In the genomic region with DNA sequence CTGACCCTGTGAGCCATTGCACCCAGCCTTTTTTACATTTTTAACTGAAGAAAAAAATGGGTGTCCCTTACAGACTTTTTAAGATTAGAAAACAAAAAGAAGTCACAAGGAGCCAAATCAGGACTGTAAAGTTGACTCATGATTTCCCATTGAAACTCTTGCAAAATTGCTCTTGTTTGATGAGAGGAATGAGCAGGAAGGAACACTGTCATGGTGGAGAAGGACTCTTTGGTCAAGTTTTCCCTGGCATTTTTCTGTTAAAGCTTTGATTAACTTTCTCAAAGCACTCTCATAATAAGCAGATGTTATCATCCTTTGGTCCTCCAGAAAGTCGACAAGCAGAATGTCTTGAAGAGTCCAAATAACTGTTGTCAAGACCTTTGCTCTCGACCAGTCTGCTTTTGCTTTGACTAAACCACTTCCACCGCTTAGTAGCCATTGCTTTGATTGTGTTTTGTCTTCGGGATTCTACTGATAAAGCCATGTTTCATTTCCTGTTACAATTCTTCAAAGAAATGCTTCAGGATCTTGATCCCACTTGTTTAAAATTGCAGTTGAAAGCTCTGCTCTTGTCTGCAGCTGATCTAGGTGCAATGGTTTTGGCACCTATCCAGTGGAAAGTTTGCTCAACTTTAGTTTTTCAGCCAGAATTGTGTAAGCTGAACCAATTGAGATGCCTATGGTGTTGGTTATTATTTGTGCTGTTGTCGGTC, we compare ENCODE assay signal across 1 cellular context.
TF ChIP-seq lines count a peak whose summit lies in the region.

No MANE protein-coding gene starts in this region.

TF ChIP-seq in K562, 482 proteins besides CTCF, POLR2A, EP300 and RAD21:
- TF ChIP-seq BCL6 (CRISPR knock-in tag; IDR thresholded peaks at IDR 0.05) (no peak), CEBPG (CRISPR knock-in tag; IDR thresholded peaks at IDR 0.05) (no peak), CEBPG (tag; conservative IDR thresholded peaks at IDR 0.05 in 1 of 2, IDR thresholded peaks at IDR 0.05 in 1 of 2) (peak in 1 of 2 experiments; percentile 50; a peak in 2 of 4 replicates), SMAD4 (CRISPR knock-in tag; conservative IDR thresholded peaks at IDR 0.05) (peak; percentile 93), KDM1A (IDR thresholded peaks at IDR 0.05) (peak; percentile 55 to 62), RFX1 (IDR thresholded peaks at IDR 0.05) (no peak), HMG20B (CRISPR knock-in tag; IDR thresholded peaks at IDR 0.05) (no peak), CBFA2T3 (IDR thresholded peaks at IDR 0.05) (0 out of 2 replicates have a peak, but pooled peaks have one; percentile 6), NFIC (IDR thresholded peaks at IDR 0.05) (peak; percentile 73), PCBP2 (IDR thresholded peaks at IDR 0.05; ENCODE audit: low read depth, low read length, poor library complexity, severe bottlenecking) (no peak), MYC (IDR thresholded peaks at IDR 0.05; ENCODE audit: low read depth, low read length) (no peak), MYC (CRISPR knock-in tag; IDR thresholded peaks at IDR 0.05; ENCODE audit: borderline replicate concordance, low read depth) (no peak), ZNF347 (CRISPR knock-in tag; IDR thresholded peaks at IDR 0.05; ENCODE audit: low read depth) (no peak), NR1H2 (CRISPR knock-in tag; IDR thresholded peaks at IDR 0.05) (no peak), RCOR1 (IDR thresholded peaks at IDR 0.05; ENCODE audit: borderline replicate concordance in 1 of 2, low read depth in 2 of 2, low read length in 2 of 2) (0 out of 4 replicates have a peak, but pooled peaks of 1 of the 2 experiments have one; percentile 14), KDM5B (IDR thresholded peaks at IDR 0.05; ENCODE audit: insufficient replicate concordance, low read depth, low read length) (no peak)
- TF ChIP-seq, protein P1, sequence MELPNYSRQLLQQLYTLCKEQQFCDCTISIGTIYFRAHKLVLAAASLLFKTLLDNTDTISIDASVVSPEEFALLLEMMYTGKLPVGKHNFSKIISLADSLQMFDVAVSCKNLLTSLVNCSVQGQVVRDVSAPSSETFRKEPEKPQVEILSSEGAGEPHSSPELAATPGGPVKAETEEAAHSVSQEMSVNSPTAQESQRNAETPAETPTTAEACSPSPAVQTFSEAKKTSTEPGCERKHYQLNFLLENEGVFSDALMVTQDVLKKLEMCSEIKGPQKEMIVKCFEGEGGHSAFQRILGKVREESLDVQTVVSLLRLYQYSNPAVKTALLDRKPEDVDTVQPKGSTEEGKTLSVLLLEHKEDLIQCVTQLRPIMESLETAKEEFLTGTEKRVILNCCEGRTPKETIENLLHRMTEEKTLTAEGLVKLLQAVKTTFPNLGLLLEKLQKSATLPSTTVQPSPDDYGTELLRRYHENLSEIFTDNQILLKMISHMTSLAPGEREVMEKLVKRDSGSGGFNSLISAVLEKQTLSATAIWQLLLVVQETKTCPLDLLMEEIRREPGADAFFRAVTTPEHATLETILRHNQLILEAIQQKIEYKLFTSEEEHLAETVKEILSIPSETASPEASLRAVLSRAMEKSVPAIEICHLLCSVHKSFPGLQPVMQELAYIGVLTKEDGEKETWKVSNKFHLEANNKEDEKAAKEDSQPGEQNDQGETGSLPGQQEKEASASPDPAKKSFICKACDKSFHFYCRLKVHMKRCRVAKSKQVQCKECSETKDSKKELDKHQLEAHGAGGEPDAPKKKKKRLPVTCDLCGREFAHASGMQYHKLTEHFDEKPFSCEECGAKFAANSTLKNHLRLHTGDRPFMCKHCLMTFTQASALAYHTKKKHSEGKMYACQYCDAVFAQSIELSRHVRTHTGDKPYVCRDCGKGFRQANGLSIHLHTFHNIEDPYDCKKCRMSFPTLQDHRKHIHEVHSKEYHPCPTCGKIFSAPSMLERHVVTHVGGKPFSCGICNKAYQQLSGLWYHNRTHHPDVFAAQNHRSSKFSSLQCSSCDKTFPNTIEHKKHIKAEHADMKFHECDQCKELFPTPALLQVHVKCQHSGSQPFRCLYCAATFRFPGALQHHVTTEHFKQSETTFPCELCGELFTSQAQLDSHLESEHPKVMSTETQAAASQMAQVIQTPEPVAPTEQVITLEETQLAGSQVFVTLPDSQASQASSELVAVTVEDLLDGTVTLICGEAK (IDR thresholded peaks at IDR 0.05), result peak; percentile 54; the same call in 1 of the 2 replicates
- TF ChIP-seq, protein P1 (CRISPR knock-in tag; IDR thresholded peaks at IDR 0.05), result no peak
- TF ChIP-seq, protein P2, sequence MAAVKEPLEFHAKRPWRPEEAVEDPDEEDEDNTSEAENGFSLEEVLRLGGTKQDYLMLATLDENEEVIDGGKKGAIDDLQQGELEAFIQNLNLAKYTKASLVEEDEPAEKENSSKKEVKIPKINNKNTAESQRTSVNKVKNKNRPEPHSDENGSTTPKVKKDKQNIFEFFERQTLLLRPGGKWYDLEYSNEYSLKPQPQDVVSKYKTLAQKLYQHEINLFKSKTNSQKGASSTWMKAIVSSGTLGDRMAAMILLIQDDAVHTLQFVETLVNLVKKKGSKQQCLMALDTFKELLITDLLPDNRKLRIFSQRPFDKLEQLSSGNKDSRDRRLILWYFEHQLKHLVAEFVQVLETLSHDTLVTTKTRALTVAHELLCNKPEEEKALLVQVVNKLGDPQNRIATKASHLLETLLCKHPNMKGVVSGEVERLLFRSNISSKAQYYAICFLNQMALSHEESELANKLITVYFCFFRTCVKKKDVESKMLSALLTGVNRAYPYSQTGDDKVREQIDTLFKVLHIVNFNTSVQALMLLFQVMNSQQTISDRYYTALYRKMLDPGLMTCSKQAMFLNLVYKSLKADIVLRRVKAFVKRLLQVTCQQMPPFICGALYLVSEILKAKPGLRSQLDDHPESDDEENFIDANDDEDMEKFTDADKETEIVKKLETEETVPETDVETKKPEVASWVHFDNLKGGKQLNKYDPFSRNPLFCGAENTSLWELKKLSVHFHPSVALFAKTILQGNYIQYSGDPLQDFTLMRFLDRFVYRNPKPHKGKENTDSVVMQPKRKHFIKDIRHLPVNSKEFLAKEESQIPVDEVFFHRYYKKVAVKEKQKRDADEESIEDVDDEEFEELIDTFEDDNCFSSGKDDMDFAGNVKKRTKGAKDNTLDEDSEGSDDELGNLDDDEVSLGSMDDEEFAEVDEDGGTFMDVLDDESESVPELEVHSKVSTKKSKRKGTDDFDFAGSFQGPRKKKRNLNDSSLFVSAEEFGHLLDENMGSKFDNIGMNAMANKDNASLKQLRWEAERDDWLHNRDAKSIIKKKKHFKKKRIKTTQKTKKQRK (IDR thresholded peaks at IDR 0.05; ENCODE audit: borderline replicate concordance, low read depth, low read length), result no peak
